ENCODE assay signal across 16 cellular contexts in the genomic region with DNA sequence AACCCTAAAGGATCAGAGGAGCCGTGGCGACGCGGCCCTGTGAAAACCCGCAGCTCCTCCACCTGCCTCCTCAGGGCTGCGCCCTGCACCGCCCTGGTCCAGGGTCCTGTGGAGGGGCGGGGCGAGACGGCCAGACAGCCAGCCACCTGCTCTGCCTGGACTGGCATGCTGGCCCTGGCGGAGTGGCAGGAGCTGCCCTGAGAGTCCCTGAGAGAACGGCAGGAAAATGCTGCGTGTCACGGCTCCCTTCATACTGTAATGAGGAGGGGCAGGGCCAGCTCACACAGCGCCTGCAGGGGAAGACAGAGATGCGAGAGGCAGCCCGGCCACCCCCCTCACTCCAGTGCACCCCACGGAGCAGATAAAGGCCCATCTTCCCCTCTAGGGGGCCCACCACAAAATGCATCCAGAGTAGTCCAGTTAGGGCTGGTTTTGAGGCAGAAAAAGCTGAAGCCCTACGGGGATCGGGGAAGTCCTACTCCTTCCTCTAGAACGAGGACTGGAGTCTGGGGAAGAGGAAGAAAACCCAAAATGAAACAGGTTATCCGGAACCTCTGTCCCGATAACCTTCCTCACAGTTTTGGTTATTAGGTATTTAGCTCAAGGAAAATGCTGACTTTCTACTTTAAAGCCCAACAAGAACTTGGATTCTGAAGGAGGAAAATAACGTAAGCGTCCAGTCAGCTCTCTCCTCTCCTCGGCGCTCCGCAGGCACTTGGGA.
DNase-seq lines count a peak whose midpoint lies in the region; ATAC-seq and TF ChIP-seq lines count a peak whose summit lies in the region.
"Had no signal": no experiment of that assay in that cellular context is flagged by ENCODE, and none has a peak within 500 bp of the region (broad histone marks: within the 10 kb centered on the region; RNA-seq: fewer than 3 reads in every experiment).

No MANE protein-coding gene starts in this region.

- H3K9me3 ChIP-seq in psoas muscle: no peaks in the 10 kb centered on the region
- H3K9me3 ChIP-seq: upper lobe of left lung had no signal

- no peak overlapping the region for H3K27ac Mint-ChIP-seq in progenitor cell of endocrine pancreas
- H3K27ac Mint-ChIP-seq: activated naive CD4-positive, alpha-beta T cell treated with anti-CD3 and anti-CD28 coated beads, Interleukin-2, amount 10 ng/mL, durations not matched to agents 7 days and 5 days had no signal

- H3K4me1 ChIP-seq in psoas muscle: peaks cover 71% of the 10 kb centered on the region
- H3K4me1 ChIP-seq: upper lobe of left lung had no signal

- H3K27ac ChIP-seq in psoas muscle: peak overlapping the region; percentile 67
- H3K27ac ChIP-seq: upper lobe of left lung had no signal

- H3K4me3 ChIP-seq in psoas muscle: no peak overlapping the region
- H3K4me3 ChIP-seq: upper lobe of left lung had no signal

- no peak for ATAC-seq in psoas muscle
- no peak for ATAC-seq in GM21723 (IDR thresholded peaks at IDR 0.05; ENCODE audit: unreplicated experiment)
- no peak for ATAC-seq in GM19035 (IDR thresholded peaks at IDR 0.05; ENCODE audit: unreplicated experiment)

- H3K27me3 Mint-ChIP-seq in progenitor cell of endocrine pancreas: no peaks in the 10 kb centered on the region
- H3K27me3 Mint-ChIP-seq: activated naive CD4-positive, alpha-beta T cell treated with anti-CD3 and anti-CD28 coated beads, Interleukin-2, amount 10 ng/mL, durations not matched to agents 7 days and 5 days had no signal

- intact Hi-C loops in psoas muscle (cut with DNase I): no loop called here

- 81 to 86% (median 81%) methylated on average over 28 of the region's 28 CpGs for WGBS in psoas muscle, 3 donors

- H3K36me3 ChIP-seq in psoas muscle (ENCODE audit: insufficient read depth in 1 of 2, low read depth in 1 of 2): peaks cover 0 to 44% of the 10 kb centered on the region in 2 donors

- peaks cover 3% of the 10 kb centered on the region for H3K4me1 Mint-ChIP-seq in progenitor cell of endocrine pancreas (ENCODE audit: low read depth)

- no peak overlapping the region for H3K4me3 Mint-ChIP-seq in progenitor cell of endocrine pancreas (ENCODE audit: low read depth)
- H3K4me3 Mint-ChIP-seq: activated naive CD4-positive, alpha-beta T cell treated with anti-CD3 and anti-CD28 coated beads, Interleukin-2, amount 10 ng/mL, durations not matched to agents 7 days and 5 days had no signal

- H3K9me3 Mint-ChIP-seq in progenitor cell of endocrine pancreas (ENCODE audit: low read depth): no peaks in the 10 kb centered on the region
- H3K9me3 Mint-ChIP-seq: activated naive CD4-positive, alpha-beta T cell treated with anti-CD3 and anti-CD28 coated beads, Interleukin-2, amount 10 ng/mL, durations not matched to agents 7 days and 5 days had no signal

- peaks cover 20% of the 10 kb centered on the region for H3K36me3 Mint-ChIP-seq in progenitor cell of endocrine pancreas (ENCODE audit: insufficient read depth)

- H3K27me3 ChIP-seq in psoas muscle (ENCODE audit: insufficient read depth in 3 of 3, low read length in 2 of 3): no peaks in the 10 kb centered on the region
- H3K27me3 ChIP-seq: upper lobe of left lung had no signal

- DNase-seq in NCI-H748 (lab: John Stamatoyannopoulos, UW; ENCODE audit: unreplicated experiment): peak; percentile 54
- DNase-seq in NCI-H748 treated with DMSO at 0.1 percent for 48 hours (lab: John Stamatoyannopoulos, UW): no peak
- DNase-seq in NCI-H1092 treated with DMSO at 0.1 percent for 48 hours (lab: John Stamatoyannopoulos, UW): peak; percentile 43
- peak; percentile 66 for DNase-seq in cerebellar cortex (ENCODE audit: low spot score)
- DNase-seq in psoas muscle: no peak
- DNase-seq in progenitor cell of endocrine pancreas (ENCODE audit: low spot score, unreplicated experiment): no peak
- DNase-seq: ACHN; activated CD4-positive, alpha-beta T cell treated with anti-CD3 and anti-CD28 coated beads, Interleukin-2, amount 50 U/mL, for 1 hour; activated naive CD4-positive, alpha-beta T cell treated with anti-CD3 and anti-CD28 coated beads, Interleukin-2, amount 10 ng/mL, durations not matched to agents 7 days and 5 days; cerebellar nuclear complex; DMS53; MM.1S; T-helper 2 cell had no signal

- no peak for TF ChIP-seq CTCF in psoas muscle (IDR thresholded peaks at IDR 0.05)
- no peak for TF ChIP-seq CTCF in progenitor cell of endocrine pancreas (IDR thresholded peaks at IDR 0.05; ENCODE audit: unreplicated experiment)

Comparison
In these comparisons a context has a peak if more than half of its experiments do, and no peak if none do; other contexts are left out.
1. DNase-seq: peak in NCI-H748 (single experiment), NCI-H1092 treated with DMSO at 0.1 percent for 48 hours (single experiment) and cerebellar cortex (single experiment); none in NCI-H748 treated with DMSO at 0.1 percent for 48 hours (single experiment), psoas muscle (0 of 2) and progenitor cell of endocrine pancreas (single experiment).